In the genomic region with DNA sequence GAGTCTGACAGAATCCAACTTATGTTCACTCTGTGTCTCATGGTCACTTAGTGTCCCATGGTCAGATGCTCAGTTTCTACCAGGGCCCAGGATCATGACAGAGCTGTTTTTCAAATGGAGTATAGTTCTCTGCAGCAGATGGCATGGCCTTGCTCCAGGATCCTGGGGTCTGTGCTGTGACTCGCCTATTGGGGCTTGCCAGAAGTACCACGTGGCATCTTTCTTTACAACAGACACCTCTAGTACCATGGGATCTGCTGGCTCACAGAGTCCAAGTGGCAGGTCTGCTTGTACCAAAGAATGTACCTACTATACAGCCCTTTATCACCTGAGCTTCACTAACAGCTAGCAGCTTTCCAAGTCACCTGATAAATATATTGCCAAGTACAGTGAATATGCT, we compare ENCODE assay signal across 20 cellular contexts. TPM values are rescaled to one million over a fixed set of nuclear protein-coding genes. Genes with fewer than 3 reads are reported as not detected.
A peak's percentile ranks its signal among the peaks of the same experiment; 100 is the strongest.
DNase-seq lines count a peak whose midpoint lies in the region; ATAC-seq and TF ChIP-seq lines count a peak whose summit lies in the region.
"Had no signal": no experiment of that assay in that cellular context is flagged by ENCODE, and none has a peak within 500 bp of the region (broad histone marks: within the 10 kb centered on the region; RNA-seq: fewer than 3 reads in every experiment).

No MANE protein-coding gene starts in this region.

- TF ChIP-seq POLR2A in testis (IDR thresholded peaks at IDR 0.05) = no peak

- no peaks in the 10 kb centered on the region for H3K9me3 Mint-ChIP-seq in stimulated activated naive B cell treated with anti-CD40 and anti-IgM and Interleukin-4, amounts not matched to agents 10 μg/mL and 1 μg/mL and 100 μg/mL, for 72 hours
- H3K9me3 Mint-ChIP-seq: GM23338 had no signal

- no peak overlapping the region for H3K27ac Mint-ChIP-seq in stimulated activated naive B cell treated with anti-CD40 and anti-IgM and Interleukin-4, amounts not matched to agents 10 μg/mL and 1 μg/mL and 100 μg/mL, for 72 hours
- H3K27ac Mint-ChIP-seq: GM23338 had no signal

- H3K9me3 ChIP-seq in MG63 (no peaks in the 10 kb centered on the region), testis (no peaks in the 10 kb centered on the region)

- H3K36me3 ChIP-seq in MG63 = no peaks in the 10 kb centered on the region
- no peaks in the 10 kb centered on the region for H3K36me3 ChIP-seq in testis (ENCODE audit: low read depth, missing control alignments)

- peaks cover 3 to 5% of the 10 kb centered on the region in 2 donors for H3K4me1 Mint-ChIP-seq in stimulated activated naive B cell treated with anti-CD40 and anti-IgM and Interleukin-4, amounts not matched to agents 10 μg/mL and 1 μg/mL and 100 μg/mL, for 72 hours

- no peaks in the 10 kb centered on the region for H3K4me1 ChIP-seq in testis

- H3K27ac ChIP-seq in testis = no peak overlapping the region
- H3K27ac ChIP-seq: HL-60 had no signal

- peaks cover 4 to 23% of the 10 kb centered on the region in 2 donors for H3K27me3 Mint-ChIP-seq in stimulated activated naive B cell treated with anti-CD40 and anti-IgM and Interleukin-4, amounts not matched to agents 10 μg/mL and 1 μg/mL and 100 μg/mL, for 72 hours

- DNase-seq in DMS 273 (lab: John Stamatoyannopoulos, UW; ENCODE audit: unreplicated experiment) (peak; percentile 90), MG63 (peak; percentile 69), NCI-H446 treated with DMSO at 0.1 percent for 48 hours (lab: John Stamatoyannopoulos, UW) (peak; percentile 92), cerebellum (ENCODE audit: low spot score) (peak; percentile 93), NCI-H774 (lab: John Stamatoyannopoulos, UW) (no peak), testis (no peak)
- DNase-seq in stimulated activated naive B cell treated with anti-CD40 and anti-IgM and Interleukin-4, amounts not matched to agents 10 μg/mL and 1 μg/mL and 100 μg/mL, for 72 hours = no peak
- DNase-seq: GF-D8, HCEC 1CT, IMR-90, NCI-H146, NCI-H2081 treated with DMSO at 0.1 percent for 48 hours, NCI-H526 treated with DMSO at 0.1 percent for 48 hours, OCI-M1, SHP77 treated with DMSO at 0.1 percent for 48 hours, T-helper 1 cell had no signal

- H3K4me3 ChIP-seq in MG63 (no peak overlapping the region), testis (no peak overlapping the region)
- H3K4me3 ChIP-seq: GM23338 had no signal

- intact Hi-C loops in testis (cut with DNase I; ENCODE audit: low total_unique reads) = no loop called here

- H3K27me3 ChIP-seq in MG63 = no peaks in the 10 kb centered on the region
- H3K27me3 ChIP-seq in testis = no peaks in the 10 kb centered on the region

- no peaks in the 10 kb centered on the region for H3K36me3 Mint-ChIP-seq in stimulated activated naive B cell treated with anti-CD40 and anti-IgM and Interleukin-4, amounts not matched to agents 10 μg/mL and 1 μg/mL and 100 μg/mL, for 72 hours

- ATAC-seq in GM21737 (IDR thresholded peaks at IDR 0.05; ENCODE audit: unreplicated experiment) = no peak
- no peak for ATAC-seq in stimulated activated naive B cell treated with anti-CD40 and anti-IgM and Interleukin-4, amounts not matched to agents 10 μg/mL and 1 μg/mL and 100 μg/mL, for 72 hours (replicated peaks)
- ATAC-seq: GM23338, SK-N-SH treated with all-trans-retinoic acid at 6 μM for 48 hours had no signal

- no peak overlapping the region for H3K4me3 Mint-ChIP-seq in stimulated activated naive B cell treated with anti-CD40 and anti-IgM and Interleukin-4, amounts not matched to agents 10 μg/mL and 1 μg/mL and 100 μg/mL, for 72 hours
- H3K4me3 Mint-ChIP-seq: GM23338 had no signal

- no peak for TF ChIP-seq CTCF in testis (IDR thresholded peaks at IDR 0.05)

- WGBS in testis, 2 donors = 67 to 90% methylated on average over 2 of the region's 2 CpGs

RNA-seq across cellular contexts. Expression of gene RNF6, which starts 6.0 kb away (rescaled TPM):
- 24.8 and 28.0 TPM in 2 replicates for total RNA-seq in MG63 (2014; rRNA removed; shearing (Covaris generic); ENCODE audit: low replicate concordance)
- total RNA-seq in cerebellum (18.2 TPM), testis (10 to 100 TPM; 34.7 to 38.4 TPM)
- polyA plus RNA-seq in testis (ENCODE audit: insufficient read depth, low read depth, low replicate concordance) = 42.8 TPM

RNA-seq across cellular contexts. Expression of gene CDK8, which starts 25.8 kb away (rescaled TPM):
- total RNA-seq in MG63 (2014; rRNA removed; shearing (Covaris generic); ENCODE audit: low replicate concordance) = 12.1 and 17.2 TPM in 2 replicates
- total RNA-seq in cerebellum = 38.8 TPM
- 10 to 100 TPM; 16.5 to 31.7 TPM for total RNA-seq in testis
- 27.1 TPM for polyA plus RNA-seq in testis (ENCODE audit: insufficient read depth, low read depth, low replicate concordance)

Comparison
In these comparisons a context has a peak if more than half of its experiments do, and no peak if none do; other contexts are left out.
1. DNase-seq: peak in DMS 273 (single experiment), MG63 (single experiment), NCI-H446 treated with DMSO at 0.1 percent for 48 hours (single experiment) and cerebellum (single experiment); none in NCI-H774 (single experiment), testis (single experiment) and stimulated activated naive B cell treated with anti-CD40 and anti-IgM and Interleukin-4, amounts not matched to agents 10 μg/mL and 1 μg/mL and 100 μg/mL, for 72 hours (single experiment).